Comparison of ENCODE assay signal across 26 cellular contexts in the genomic region with DNA sequence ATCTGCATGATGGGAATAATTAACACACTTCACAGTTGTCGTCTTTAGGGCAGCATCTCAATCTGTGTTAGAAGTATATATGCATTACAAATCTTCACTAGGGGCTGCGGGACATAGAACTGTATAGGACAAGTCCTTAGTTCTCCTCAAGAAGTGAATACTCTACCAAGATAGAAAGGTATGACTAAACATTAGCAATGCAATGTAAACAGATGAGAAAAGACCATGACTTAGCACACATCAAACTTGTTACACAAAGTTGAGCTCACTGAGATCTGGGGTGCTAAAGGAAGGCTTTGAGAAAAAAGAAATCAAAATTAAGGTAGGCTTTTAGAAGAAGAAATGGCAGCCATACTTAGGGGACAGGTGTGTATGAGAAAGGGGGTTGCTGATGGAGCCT.
DNase-seq lines count a peak whose midpoint lies in the region; ATAC-seq, FAIRE-seq and TF ChIP-seq lines count a peak whose summit lies in the region.
"Had no signal": no experiment of that assay in that cellular context is flagged by ENCODE, and none has a peak within 500 bp of the region (broad histone marks: within the 10 kb centered on the region; RNA-seq: fewer than 3 reads in every experiment).

No MANE protein-coding gene starts in this region.

- WGBS in smooth muscle cell (ENCODE audit: low lambda C conversion rate) = 77% methylated on average over 2 of the region's 2 CpGs

- no peaks in the 10 kb centered on the region for H3K36me3 Mint-ChIP-seq in MCF 10A (ENCODE audit: insufficient read depth, unreplicated experiment)
- peaks cover 2% of the 10 kb centered on the region for H3K36me3 Mint-ChIP-seq in chondrocyte (ENCODE audit: low read depth)

- no peak for ATAC-seq in HG03108 (IDR thresholded peaks at IDR 0.05; ENCODE audit: unreplicated experiment)
- ATAC-seq: body of pancreas, HCT116, right lobe of liver had no signal

- no peaks in the 10 kb centered on the region for H4K20me1 ChIP-seq in smooth muscle cell (ENCODE audit: low read depth)

- no peak overlapping the region for H2AFZ ChIP-seq in smooth muscle cell (ENCODE audit: low read depth)
- H2AFZ ChIP-seq: parathyroid adenoma had no signal

- H3K9ac ChIP-seq in smooth muscle cell (ENCODE audit: low read depth) = no peak overlapping the region
- H3K9ac ChIP-seq: KMS-11, parathyroid adenoma had no signal

- H3K4me1 ChIP-seq in breast epithelium (no peaks in the 10 kb centered on the region), smooth muscle cell (ENCODE audit: low read depth) (no peaks in the 10 kb centered on the region)
- H3K4me1 ChIP-seq: body of pancreas, colonic mucosa, right lobe of liver, upper lobe of right lung had no signal

- H3K4me3 Mint-ChIP-seq in MCF 10A (ENCODE audit: unreplicated experiment) (no peak overlapping the region), chondrocyte (ENCODE audit: unreplicated experiment) (no peak overlapping the region)
- H3K4me3 Mint-ChIP-seq: activated CD4-positive, alpha-beta T cell treated with anti-CD3 and anti-CD28 coated beads, Interleukin-2, amount 10 ng/mL, durations not matched to agents 24 days and 14 days; activated naive CD8-positive, alpha-beta T cell treated with anti-CD3 and anti-CD28 coated beads, Interleukin-2, amount 10 ng/mL, durations not matched to agents 7 days and 5 days; naive B cell; T-helper 1 cell treated with Interleukin-12 subunit alpha and Interleukin-12 subunit beta and Interleukin-4 antibody, amounts not matched to agents 30 μg/mL and 1 μg/mL, for 36 hours had no signal

- BruUV-seq in MCF 10A (replicated peaks; lab: Mats Ljungman, UMichigan) = no TSS peak

- TF ChIP-seq CTCF in MCF 10A (IDR thresholded peaks at IDR 0.05; ENCODE audit: unreplicated experiment) = no peak
- no peak for TF ChIP-seq CTCF in breast epithelium (IDR thresholded peaks at IDR 0.05)
- no peak for TF ChIP-seq CTCF in chondrocyte (IDR thresholded peaks at IDR 0.05)
- no peak for TF ChIP-seq CTCF in smooth muscle cell (IDR thresholded peaks at IDR 0.05; ENCODE audit: borderline replicate concordance, insufficient read depth, poor library complexity, severe bottlenecking)

- H3K79me2 ChIP-seq in smooth muscle cell (ENCODE audit: low read depth) = no peaks in the 10 kb centered on the region
- H3K79me2 ChIP-seq: parathyroid adenoma had no signal

- no peaks in the 10 kb centered on the region for H3K9me3 Mint-ChIP-seq in MCF 10A (ENCODE audit: unreplicated experiment)
- peaks cover 16% of the 10 kb centered on the region for H3K9me3 Mint-ChIP-seq in chondrocyte (ENCODE audit: low read depth)
- H3K9me3 Mint-ChIP-seq: activated CD4-positive, alpha-beta T cell treated with anti-CD3 and anti-CD28 coated beads, Interleukin-2, amount 10 ng/mL, durations not matched to agents 24 days and 14 days; activated naive CD8-positive, alpha-beta T cell treated with anti-CD3 and anti-CD28 coated beads, Interleukin-2, amount 10 ng/mL, durations not matched to agents 7 days and 5 days; T-helper 1 cell treated with Interleukin-12 subunit alpha and Interleukin-12 subunit beta and Interleukin-4 antibody, amounts not matched to agents 30 μg/mL and 1 μg/mL, for 36 hours had no signal

- no peak overlapping the region for H3K4me2 ChIP-seq in smooth muscle cell
- H3K4me2 ChIP-seq: KMS-11 had no signal

- no peaks in the 10 kb centered on the region for H3F3A ChIP-seq in smooth muscle cell (ENCODE audit: low read depth)

- H3K27ac ChIP-seq in breast epithelium (no peak overlapping the region), smooth muscle cell (ENCODE audit: low read depth) (peak overlapping the region; percentile 55)
- H3K27ac ChIP-seq: body of pancreas, colonic mucosa, KMS-11, parathyroid adenoma, right lobe of liver, upper lobe of right lung, VCaP had no signal

- DNase-seq in MCF 10A (ENCODE audit: unreplicated experiment) = peak; percentile 49
- DNase-seq in breast epithelium (ENCODE audit: low spot score in 2 of 2) = no peak
- peak; percentile 40 for DNase-seq in RCC 7860 (ENCODE audit: low spot score)
- DNase-seq in chondrocyte (ENCODE audit: low spot score) = no peak
- no peak for DNase-seq in smooth muscle cell (lab: John Stamatoyannopoulos, UW; ENCODE audit: unreplicated experiment)
- no peak for DNase-seq in NCI-H1105 treated with DMSO at 0.1 percent for 48 hours (lab: John Stamatoyannopoulos, UW)
- no peak for DNase-seq in ureter (ENCODE audit: low spot score)
- DNase-seq: ACHN; activated CD4-positive, alpha-beta T cell treated with anti-CD3 and anti-CD28 coated beads, Interleukin-2, amount 10 ng/mL, durations not matched to agents 24 days and 14 days; activated naive CD8-positive, alpha-beta T cell treated with anti-CD3 and anti-CD28 coated beads, Interleukin-2, amount 10 ng/mL, durations not matched to agents 7 days and 5 days; body of pancreas; C1 segment of cervical spinal cord; colonic mucosa; DMS 273 treated with DMSO at 0.1 percent for 48 hours; GDM1; glutamatergic neuron; naive B cell; NCI-H187 treated with DMSO at 0.1 percent for 48 hours; right lobe of liver; upper lobe of right lung had no signal

- H3K36me3 ChIP-seq in breast epithelium (no peaks in the 10 kb centered on the region), smooth muscle cell (ENCODE audit: low read depth) (no peaks in the 10 kb centered on the region)
- H3K36me3 ChIP-seq: colonic mucosa, right lobe of liver, upper lobe of right lung had no signal

- CTCF ChIA-PET in MCF 10A (lab: Yijun Ruan, JAX) = no interaction called here

- intact Hi-C loops in MCF 10A (cut with micrococcal nuclease) (no loop called here), breast epithelium (cut with DNase I; ENCODE audit: low total_unique reads) (no loop called here)

- TF ChIP-seq POLR2A in breast epithelium (IDR thresholded peaks at IDR 0.05) = no peak

- POLR2A ChIA-PET in MCF 10A (lab: Yijun Ruan, JAX) = interaction anchor here (0.6 to 0.7 kb wide), 2 partner anchors 573 to 678 kb away, joined by 3 read pairs; no protein-coding TSS in a partner anchor

- H3K27me3 ChIP-seq in breast epithelium = peaks cover 0 to 36% of the 10 kb centered on the region in 2 donors
- no peaks in the 10 kb centered on the region for H3K27me3 ChIP-seq in smooth muscle cell (ENCODE audit: low read depth)
- H3K27me3 ChIP-seq: body of pancreas, colonic mucosa, right lobe of liver, upper lobe of right lung had no signal

- H3K27ac Mint-ChIP-seq in MCF 10A (ENCODE audit: low read depth, unreplicated experiment) (no peak overlapping the region), chondrocyte (ENCODE audit: unreplicated experiment) (peak overlapping the region; percentile 84)
- H3K27ac Mint-ChIP-seq: activated CD4-positive, alpha-beta T cell treated with anti-CD3 and anti-CD28 coated beads, Interleukin-2, amount 10 ng/mL, durations not matched to agents 24 days and 14 days; activated naive CD8-positive, alpha-beta T cell treated with anti-CD3 and anti-CD28 coated beads, Interleukin-2, amount 10 ng/mL, durations not matched to agents 7 days and 5 days; T-helper 1 cell treated with Interleukin-12 subunit alpha and Interleukin-12 subunit beta and Interleukin-4 antibody, amounts not matched to agents 30 μg/mL and 1 μg/mL, for 36 hours had no signal

- peak; percentile 82 for FAIRE-seq in RCC 7860 (lab: Jason Lieb, UNC)

- H3K4me1 Mint-ChIP-seq in MCF 10A (ENCODE audit: insufficient read depth, unreplicated experiment) (peaks cover 11% of the 10 kb centered on the region), chondrocyte (ENCODE audit: low read depth) (peaks cover 29% of the 10 kb centered on the region)

- H3K27me3 Mint-ChIP-seq in MCF 10A (ENCODE audit: insufficient read depth, unreplicated experiment) = peaks cover 58% of the 10 kb centered on the region
- no peaks in the 10 kb centered on the region for H3K27me3 Mint-ChIP-seq in chondrocyte (ENCODE audit: low read depth)
- H3K27me3 Mint-ChIP-seq: activated CD4-positive, alpha-beta T cell treated with anti-CD3 and anti-CD28 coated beads, Interleukin-2, amount 10 ng/mL, durations not matched to agents 24 days and 14 days; activated naive CD8-positive, alpha-beta T cell treated with anti-CD3 and anti-CD28 coated beads, Interleukin-2, amount 10 ng/mL, durations not matched to agents 7 days and 5 days; naive B cell had no signal

- H3K9me3 ChIP-seq in breast epithelium (no peaks in the 10 kb centered on the region), smooth muscle cell (replicated peaks; ENCODE audit: low read depth) (no peaks in the 10 kb centered on the region)
- H3K9me3 ChIP-seq: body of pancreas, colonic mucosa, right lobe of liver, upper lobe of right lung had no signal

- H3K4me3 ChIP-seq in breast epithelium (no peak overlapping the region), smooth muscle cell (no peak overlapping the region)
- H3K4me3 ChIP-seq: body of pancreas, colonic mucosa, right lobe of liver, upper lobe of right lung had no signal

Comparison
In these comparisons a context has a peak if more than half of its experiments do, and no peak if none do; other contexts are left out.
1. DNase-seq: peak in MCF 10A (single experiment) and RCC 7860 (single experiment); none in breast epithelium (0 of 2), chondrocyte (single experiment), smooth muscle cell (single experiment), NCI-H1105 treated with DMSO at 0.1 percent for 48 hours (single experiment) and ureter (single experiment).